1 cellular context compared by ENCODE assay signal in the genomic region with DNA sequence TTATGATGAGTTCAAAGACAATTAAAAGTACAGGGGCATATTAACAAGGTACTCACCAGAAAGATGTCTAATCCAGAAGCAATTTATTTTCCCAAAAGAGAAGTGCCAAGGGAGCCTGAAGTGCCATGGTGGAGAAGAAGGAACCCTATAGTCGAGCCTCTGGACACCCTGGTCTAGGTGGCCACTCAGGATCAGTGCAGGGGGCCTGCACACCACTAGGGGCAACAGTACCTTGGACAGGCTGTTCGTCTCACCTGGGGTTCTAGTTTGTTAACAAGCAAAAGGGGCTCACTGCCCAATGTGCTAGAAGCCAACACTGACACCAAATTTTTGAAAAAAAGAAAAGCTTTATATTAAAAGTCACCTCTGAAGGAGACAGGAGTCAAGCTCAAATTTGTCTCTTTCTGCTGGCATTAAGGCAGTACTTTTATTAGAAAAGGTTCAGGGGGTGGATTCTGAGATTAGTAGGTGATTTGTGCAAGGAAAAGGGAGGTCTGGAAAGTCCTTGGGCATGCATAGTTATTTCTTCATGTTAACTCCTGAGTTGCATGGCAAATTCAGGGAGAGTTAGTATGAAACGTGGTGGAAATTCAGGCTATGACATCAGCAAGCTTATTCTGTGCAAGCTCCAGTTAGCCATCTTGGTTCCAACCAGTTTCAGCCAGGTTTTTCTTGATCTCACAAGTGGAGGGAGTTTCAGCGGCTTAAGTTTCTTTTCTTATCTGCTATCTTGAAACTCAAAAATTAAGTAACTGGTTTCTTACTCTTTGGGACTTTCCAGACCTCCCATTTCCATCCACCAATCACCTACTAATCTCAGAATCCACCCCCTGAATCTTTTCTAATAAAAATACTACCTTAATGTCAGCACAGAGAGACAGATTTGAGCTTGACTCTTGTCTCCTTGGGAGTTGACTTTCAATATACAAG.
TF ChIP-seq lines count a peak whose summit lies in the region.

No MANE protein-coding gene starts in this region.

TF ChIP-seq in H1, 55 proteins besides CTCF, POLR2A, EP300 and RAD21 (continued from another document):
- TF ChIP-seq, protein P1, sequence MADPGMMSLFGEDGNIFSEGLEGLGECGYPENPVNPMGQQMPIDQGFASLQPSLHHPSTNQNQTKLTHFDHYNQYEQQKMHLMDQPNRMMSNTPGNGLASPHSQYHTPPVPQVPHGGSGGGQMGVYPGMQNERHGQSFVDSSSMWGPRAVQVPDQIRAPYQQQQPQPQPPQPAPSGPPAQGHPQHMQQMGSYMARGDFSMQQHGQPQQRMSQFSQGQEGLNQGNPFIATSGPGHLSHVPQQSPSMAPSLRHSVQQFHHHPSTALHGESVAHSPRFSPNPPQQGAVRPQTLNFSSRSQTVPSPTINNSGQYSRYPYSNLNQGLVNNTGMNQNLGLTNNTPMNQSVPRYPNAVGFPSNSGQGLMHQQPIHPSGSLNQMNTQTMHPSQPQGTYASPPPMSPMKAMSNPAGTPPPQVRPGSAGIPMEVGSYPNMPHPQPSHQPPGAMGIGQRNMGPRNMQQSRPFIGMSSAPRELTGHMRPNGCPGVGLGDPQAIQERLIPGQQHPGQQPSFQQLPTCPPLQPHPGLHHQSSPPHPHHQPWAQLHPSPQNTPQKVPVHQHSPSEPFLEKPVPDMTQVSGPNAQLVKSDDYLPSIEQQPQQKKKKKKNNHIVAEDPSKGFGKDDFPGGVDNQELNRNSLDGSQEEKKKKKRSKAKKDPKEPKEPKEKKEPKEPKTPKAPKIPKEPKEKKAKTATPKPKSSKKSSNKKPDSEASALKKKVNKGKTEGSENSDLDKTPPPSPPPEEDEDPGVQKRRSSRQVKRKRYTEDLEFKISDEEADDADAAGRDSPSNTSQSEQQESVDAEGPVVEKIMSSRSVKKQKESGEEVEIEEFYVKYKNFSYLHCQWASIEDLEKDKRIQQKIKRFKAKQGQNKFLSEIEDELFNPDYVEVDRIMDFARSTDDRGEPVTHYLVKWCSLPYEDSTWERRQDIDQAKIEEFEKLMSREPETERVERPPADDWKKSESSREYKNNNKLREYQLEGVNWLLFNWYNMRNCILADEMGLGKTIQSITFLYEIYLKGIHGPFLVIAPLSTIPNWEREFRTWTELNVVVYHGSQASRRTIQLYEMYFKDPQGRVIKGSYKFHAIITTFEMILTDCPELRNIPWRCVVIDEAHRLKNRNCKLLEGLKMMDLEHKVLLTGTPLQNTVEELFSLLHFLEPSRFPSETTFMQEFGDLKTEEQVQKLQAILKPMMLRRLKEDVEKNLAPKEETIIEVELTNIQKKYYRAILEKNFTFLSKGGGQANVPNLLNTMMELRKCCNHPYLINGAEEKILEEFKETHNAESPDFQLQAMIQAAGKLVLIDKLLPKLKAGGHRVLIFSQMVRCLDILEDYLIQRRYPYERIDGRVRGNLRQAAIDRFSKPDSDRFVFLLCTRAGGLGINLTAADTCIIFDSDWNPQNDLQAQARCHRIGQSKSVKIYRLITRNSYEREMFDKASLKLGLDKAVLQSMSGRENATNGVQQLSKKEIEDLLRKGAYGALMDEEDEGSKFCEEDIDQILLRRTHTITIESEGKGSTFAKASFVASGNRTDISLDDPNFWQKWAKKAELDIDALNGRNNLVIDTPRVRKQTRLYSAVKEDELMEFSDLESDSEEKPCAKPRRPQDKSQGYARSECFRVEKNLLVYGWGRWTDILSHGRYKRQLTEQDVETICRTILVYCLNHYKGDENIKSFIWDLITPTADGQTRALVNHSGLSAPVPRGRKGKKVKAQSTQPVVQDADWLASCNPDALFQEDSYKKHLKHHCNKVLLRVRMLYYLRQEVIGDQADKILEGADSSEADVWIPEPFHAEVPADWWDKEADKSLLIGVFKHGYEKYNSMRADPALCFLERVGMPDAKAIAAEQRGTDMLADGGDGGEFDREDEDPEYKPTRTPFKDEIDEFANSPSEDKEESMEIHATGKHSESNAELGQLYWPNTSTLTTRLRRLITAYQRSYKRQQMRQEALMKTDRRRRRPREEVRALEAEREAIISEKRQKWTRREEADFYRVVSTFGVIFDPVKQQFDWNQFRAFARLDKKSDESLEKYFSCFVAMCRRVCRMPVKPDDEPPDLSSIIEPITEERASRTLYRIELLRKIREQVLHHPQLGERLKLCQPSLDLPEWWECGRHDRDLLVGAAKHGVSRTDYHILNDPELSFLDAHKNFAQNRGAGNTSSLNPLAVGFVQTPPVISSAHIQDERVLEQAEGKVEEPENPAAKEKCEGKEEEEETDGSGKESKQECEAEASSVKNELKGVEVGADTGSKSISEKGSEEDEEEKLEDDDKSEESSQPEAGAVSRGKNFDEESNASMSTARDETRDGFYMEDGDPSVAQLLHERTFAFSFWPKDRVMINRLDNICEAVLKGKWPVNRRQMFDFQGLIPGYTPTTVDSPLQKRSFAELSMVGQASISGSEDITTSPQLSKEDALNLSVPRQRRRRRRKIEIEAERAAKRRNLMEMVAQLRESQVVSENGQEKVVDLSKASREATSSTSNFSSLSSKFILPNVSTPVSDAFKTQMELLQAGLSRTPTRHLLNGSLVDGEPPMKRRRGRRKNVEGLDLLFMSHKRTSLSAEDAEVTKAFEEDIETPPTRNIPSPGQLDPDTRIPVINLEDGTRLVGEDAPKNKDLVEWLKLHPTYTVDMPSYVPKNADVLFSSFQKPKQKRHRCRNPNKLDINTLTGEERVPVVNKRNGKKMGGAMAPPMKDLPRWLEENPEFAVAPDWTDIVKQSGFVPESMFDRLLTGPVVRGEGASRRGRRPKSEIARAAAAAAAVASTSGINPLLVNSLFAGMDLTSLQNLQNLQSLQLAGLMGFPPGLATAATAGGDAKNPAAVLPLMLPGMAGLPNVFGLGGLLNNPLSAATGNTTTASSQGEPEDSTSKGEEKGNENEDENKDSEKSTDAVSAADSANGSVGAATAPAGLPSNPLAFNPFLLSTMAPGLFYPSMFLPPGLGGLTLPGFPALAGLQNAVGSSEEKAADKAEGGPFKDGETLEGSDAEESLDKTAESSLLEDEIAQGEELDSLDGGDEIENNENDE (IDR thresholded peaks at IDR 0.05; ENCODE audit: insufficient replicate concordance, low read length), result no peak
- TF ChIP-seq CHD2 (IDR thresholded peaks at IDR 0.05; ENCODE audit: low read length) (no peak), SAP30 (IDR thresholded peaks at IDR 0.05; ENCODE audit: insufficient read depth, insufficient replicate concordance, low read length) (no peak), TAF7 (optimal IDR thresholded peaks at IDR 0.05; ENCODE audit: borderline replicate concordance, low read depth, low read length) (no peak), FOSL1 (IDR thresholded peaks at IDR 0.05; ENCODE audit: insufficient read depth, low read depth, low read length) (no peak), BRCA1 (IDR thresholded peaks at IDR 0.05; ENCODE audit: low read depth, low read length) (no peak)
